ENCODE assay signal across 14 cellular contexts in the genomic region with DNA sequence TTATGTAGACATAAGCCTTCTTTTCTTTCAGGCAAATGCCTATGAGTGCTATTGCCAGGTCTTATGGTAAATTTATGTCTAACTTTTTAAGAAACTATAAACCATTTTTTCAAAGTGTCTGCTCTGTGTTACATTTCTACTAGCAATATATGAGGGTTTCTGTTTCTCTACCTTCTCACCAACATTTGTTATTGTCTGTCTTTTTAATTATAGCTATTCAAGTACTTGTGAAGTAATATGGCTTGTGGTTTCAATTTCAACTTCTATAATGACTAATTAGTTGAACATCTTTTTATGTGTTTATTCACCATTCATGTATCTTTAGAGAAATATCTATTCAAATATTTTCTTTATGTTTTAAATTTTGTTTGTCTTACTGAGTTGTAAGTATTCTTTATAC.
"Had no signal": no experiment of that assay in that cellular context is flagged by ENCODE, and none has a peak within 500 bp of the region (broad histone marks: within the 10 kb centered on the region; RNA-seq: fewer than 3 reads in every experiment).

No MANE protein-coding gene starts in this region.

- H3K27ac ChIP-seq: brain microvascular endothelial cell, tibial artery, uterus had no signal

- ATAC-seq: activated CD4-positive, CD25-positive, alpha-beta regulatory T cell treated with anti-CD3 and anti-CD28 coated beads, Interleukin-2, amount 50 U/mL, for 24 hours; effector memory CD8-positive, alpha-beta T cell; natural killer cell treated with Interleukin-12 subunit alpha and Interleukin-12 subunit beta and Interleukin-15 and Interleukin-18, amount 100 ng/mL, for 72 hours; stimulated activated naive B cell treated with anti-CD40 and anti-IgM and Interleukin-4, amounts not matched to agents 10 μg/mL and 1 μg/mL and 100 μg/mL, for 72 hours had no signal

- H3K27me3 ChIP-seq: brain microvascular endothelial cell, tibial artery, uterus had no signal

- DNase-seq: activated naive CD4-positive, alpha-beta T cell; anterior cingulate cortex; brain microvascular endothelial cell; effector memory CD8-positive, alpha-beta T cell; foreskin melanocyte; kidney glomerular epithelial cell; mesendoderm; retina; stimulated activated CD4-positive, alpha-beta T cell treated with anti-CD3 and anti-CD28 coated beads, Interleukin-4, amount 100 ng/mL, for 1 hour; stimulated activated naive B cell treated with anti-CD40 and anti-IgM and Interleukin-4, amounts not matched to agents 10 μg/mL and 1 μg/mL and 100 μg/mL, for 72 hours; tibial artery; uterus had no signal

- H3K4me1 ChIP-seq: tibial artery, uterus had no signal

- H3K4me3 ChIP-seq: tibial artery, uterus had no signal

- H3K9me3 ChIP-seq: tibial artery, uterus had no signal

- H3K36me3 ChIP-seq: brain microvascular endothelial cell, tibial artery, uterus had no signal
